ENCODE assay signal across 1 cellular context in genomic region chr17:62573480-62574117, GRCh38.
TF ChIP-seq lines count a peak whose summit lies in the region.

No MANE protein-coding gene starts in this region.

TF ChIP-seq in IMR-90, 13 proteins besides CTCF, POLR2A, EP300 and RAD21:
- TF ChIP-seq CEBPB (IDR thresholded peaks at IDR 0.05; ENCODE audit: low read depth, low read length), result no peak
- no peak for TF ChIP-seq CHD1 (IDR thresholded peaks at IDR 0.05; ENCODE audit: low read depth, low read length)
- TF ChIP-seq SMC3 (IDR thresholded peaks at IDR 0.05; ENCODE audit: low read depth, low read length), result no peak
- TF ChIP-seq MAFK (IDR thresholded peaks at IDR 0.05; ENCODE audit: low read depth, low read length), result no peak
